Comparison of ENCODE assay signal across 1 cellular context in the genomic region with DNA sequence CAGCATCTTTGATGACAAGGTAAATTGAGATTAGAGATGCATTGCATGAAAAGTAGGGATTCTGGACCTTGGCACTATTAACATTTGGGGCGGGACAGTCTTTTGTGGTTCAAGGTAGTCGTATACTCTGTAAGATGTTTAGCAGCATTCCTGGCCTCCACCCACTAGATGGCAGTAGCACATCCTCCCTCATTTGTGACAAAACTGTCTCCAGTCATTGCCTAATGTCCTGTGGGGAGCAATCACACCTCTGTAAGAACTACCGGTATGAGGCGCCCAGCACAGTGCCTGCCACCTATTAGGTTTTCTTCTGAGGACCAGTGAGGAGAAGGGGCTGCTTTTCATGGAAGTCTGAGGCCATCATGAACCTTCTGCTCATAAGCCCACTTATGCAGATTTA.
TF ChIP-seq lines count a peak whose summit lies in the region.

No MANE protein-coding gene starts in this region.

TF ChIP-seq in K562, 482 proteins besides CTCF, POLR2A, EP300 and RAD21 (continued from another document):
- TF ChIP-seq, protein P1, sequence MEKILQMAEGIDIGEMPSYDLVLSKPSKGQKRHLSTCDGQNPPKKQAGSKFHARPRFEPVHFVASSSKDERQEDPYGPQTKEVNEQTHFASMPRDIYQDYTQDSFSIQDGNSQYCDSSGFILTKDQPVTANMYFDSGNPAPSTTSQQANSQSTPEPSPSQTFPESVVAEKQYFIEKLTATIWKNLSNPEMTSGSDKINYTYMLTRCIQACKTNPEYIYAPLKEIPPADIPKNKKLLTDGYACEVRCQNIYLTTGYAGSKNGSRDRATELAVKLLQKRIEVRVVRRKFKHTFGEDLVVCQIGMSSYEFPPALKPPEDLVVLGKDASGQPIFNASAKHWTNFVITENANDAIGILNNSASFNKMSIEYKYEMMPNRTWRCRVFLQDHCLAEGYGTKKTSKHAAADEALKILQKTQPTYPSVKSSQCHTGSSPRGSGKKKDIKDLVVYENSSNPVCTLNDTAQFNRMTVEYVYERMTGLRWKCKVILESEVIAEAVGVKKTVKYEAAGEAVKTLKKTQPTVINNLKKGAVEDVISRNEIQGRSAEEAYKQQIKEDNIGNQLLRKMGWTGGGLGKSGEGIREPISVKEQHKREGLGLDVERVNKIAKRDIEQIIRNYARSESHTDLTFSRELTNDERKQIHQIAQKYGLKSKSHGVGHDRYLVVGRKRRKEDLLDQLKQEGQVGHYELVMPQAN (IDR thresholded peaks at IDR 0.05; ENCODE audit: borderline replicate concordance) = no peak
- TF ChIP-seq GTF2E2 (tag; IDR thresholded peaks at IDR 0.05) (no peak), ZNF696 (CRISPR knock-in tag; conservative IDR thresholded peaks at IDR 0.05) (no peak), STAG1 (CRISPR knock-in tag; IDR thresholded peaks at IDR 0.05; ENCODE audit: borderline replicate concordance) (no peak), CEBPB (tag; IDR thresholded peaks at IDR 0.05) (peak; percentile 62), ATF7 (IDR thresholded peaks at IDR 0.05) (no peak), CHD2 (IDR thresholded peaks at IDR 0.05; ENCODE audit: low read depth, low read length) (no peak), LCOR (CRISPR knock-in tag; IDR thresholded peaks at IDR 0.05) (no peak), ZBTB8A (IDR thresholded peaks at IDR 0.05; ENCODE audit: partially characterized antibody) (no peak), RB1 (IDR thresholded peaks at IDR 0.05; ENCODE audit: low read depth) (no peak), L3MBTL2 (IDR thresholded peaks at IDR 0.05) (no peak), ETV5 (CRISPR knock-in tag; IDR thresholded peaks at IDR 0.05; ENCODE audit: low read depth) (no peak), DDX20 (tag; IDR thresholded peaks at IDR 0.05; ENCODE audit: low read depth) (no peak), MCM7 (IDR thresholded peaks at IDR 0.05) (no peak), ZNF354B (CRISPR knock-in tag; IDR thresholded peaks at IDR 0.05) (no peak)
- TF ChIP-seq, protein P2, sequence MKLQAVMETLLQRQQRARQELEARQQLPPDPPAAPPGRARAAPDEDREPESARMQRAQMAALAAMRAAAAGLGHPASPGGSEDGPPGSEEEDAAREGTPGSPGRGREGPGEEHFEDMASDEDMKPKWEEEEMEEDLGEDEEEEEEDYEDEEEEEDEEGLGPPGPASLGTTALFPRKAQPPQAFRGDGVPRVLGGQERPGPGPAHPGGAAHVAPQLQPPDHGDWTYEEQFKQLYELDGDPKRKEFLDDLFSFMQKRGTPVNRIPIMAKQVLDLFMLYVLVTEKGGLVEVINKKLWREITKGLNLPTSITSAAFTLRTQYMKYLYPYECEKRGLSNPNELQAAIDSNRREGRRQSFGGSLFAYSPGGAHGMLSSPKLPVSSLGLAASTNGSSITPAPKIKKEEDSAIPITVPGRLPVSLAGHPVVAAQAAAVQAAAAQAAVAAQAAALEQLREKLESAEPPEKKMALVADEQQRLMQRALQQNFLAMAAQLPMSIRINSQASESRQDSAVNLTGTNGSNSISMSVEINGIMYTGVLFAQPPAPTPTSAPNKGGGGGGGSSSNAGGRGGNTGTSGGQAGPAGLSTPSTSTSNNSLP (IDR thresholded peaks at IDR 0.05; ENCODE audit: borderline replicate concordance, low read depth, low read length) = no peak
- TF ChIP-seq, protein P3, sequence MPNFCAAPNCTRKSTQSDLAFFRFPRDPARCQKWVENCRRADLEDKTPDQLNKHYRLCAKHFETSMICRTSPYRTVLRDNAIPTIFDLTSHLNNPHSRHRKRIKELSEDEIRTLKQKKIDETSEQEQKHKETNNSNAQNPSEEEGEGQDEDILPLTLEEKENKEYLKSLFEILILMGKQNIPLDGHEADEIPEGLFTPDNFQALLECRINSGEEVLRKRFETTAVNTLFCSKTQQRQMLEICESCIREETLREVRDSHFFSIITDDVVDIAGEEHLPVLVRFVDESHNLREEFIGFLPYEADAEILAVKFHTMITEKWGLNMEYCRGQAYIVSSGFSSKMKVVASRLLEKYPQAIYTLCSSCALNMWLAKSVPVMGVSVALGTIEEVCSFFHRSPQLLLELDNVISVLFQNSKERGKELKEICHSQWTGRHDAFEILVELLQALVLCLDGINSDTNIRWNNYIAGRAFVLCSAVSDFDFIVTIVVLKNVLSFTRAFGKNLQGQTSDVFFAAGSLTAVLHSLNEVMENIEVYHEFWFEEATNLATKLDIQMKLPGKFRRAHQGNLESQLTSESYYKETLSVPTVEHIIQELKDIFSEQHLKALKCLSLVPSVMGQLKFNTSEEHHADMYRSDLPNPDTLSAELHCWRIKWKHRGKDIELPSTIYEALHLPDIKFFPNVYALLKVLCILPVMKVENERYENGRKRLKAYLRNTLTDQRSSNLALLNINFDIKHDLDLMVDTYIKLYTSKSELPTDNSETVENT (CRISPR knock-in tag; IDR thresholded peaks at IDR 0.05) = 0 out of 2 replicates have a peak, but pooled peaks have one; percentile 29
